25 cellular contexts compared by ENCODE assay signal in genomic region chr11:128563308-128563707, GRCh38.
"Had no signal": no experiment of that assay in that cellular context is flagged by ENCODE, and none has a peak within 500 bp of the region (broad histone marks: within the 10 kb centered on the region; RNA-seq: fewer than 3 reads in every experiment).

No MANE protein-coding gene starts in this region.

- H3K36me3 ChIP-seq: adrenal gland, cardiac muscle cell, colonic mucosa, neural progenitor cell, right atrium auricular region, transverse colon had no signal

- H3K27ac ChIP-seq: adrenal gland, body of pancreas, cardiac muscle cell, colonic mucosa, hepatocyte, neural progenitor cell, right atrium auricular region, testis had no signal

- DNase-seq: activated CD8-positive, alpha-beta memory T cell treated with anti-CD3 and anti-CD28 coated beads for 24 hours; activated effector memory CD4-positive, alpha-beta T cell treated with Interleukin-2 at 50 U/mL for 16 hours; activated naive CD4-positive, alpha-beta T cell treated with Interleukin-2 at 50 U/mL for 16 hours; activated naive CD8-positive, alpha-beta T cell treated with anti-CD3 and anti-CD28 coated beads for 36 hours; adrenal gland; aorta; body of pancreas; cerebellar nuclear complex; effector memory CD4-positive, alpha-beta T cell; islet precursor cell; left ventricle myocardium superior; mammary epithelial cell; midbrain; natural killer cell; stimulated activated naive CD8-positive, alpha-beta T cell treated with anti-CD3 and anti-CD28 coated beads, Interleukin-15, Interleukin-2, amounts not matched to agents 100 U/mL and 50 U/mL, for 24 hours; T-helper 17 cell; T1000; testis; transverse colon had no signal

- H3K4me1 ChIP-seq: adrenal gland, testis had no signal

- FAIRE-seq: frontal cortex had no signal

- ATAC-seq: body of pancreas; stimulated activated naive CD8-positive, alpha-beta T cell treated with anti-CD3 and anti-CD28 coated beads, Interleukin-15, Interleukin-2, amounts not matched to agents 100 U/mL and 50 U/mL, for 24 hours; T-helper 17 cell had no signal

- H3K27me3 ChIP-seq: adrenal gland, body of pancreas, colonic mucosa, hepatocyte, neural progenitor cell, right atrium auricular region, testis, transverse colon had no signal

- H3K4me3 ChIP-seq: adrenal gland, body of pancreas, cardiac muscle cell, colonic mucosa, hepatocyte, neural progenitor cell, right atrium auricular region, testis, transverse colon had no signal

- H3K9me3 ChIP-seq: adrenal gland, body of pancreas, colonic mucosa, right atrium auricular region, testis, transverse colon had no signal
